Comparison of ENCODE assay signal across 1 cellular context in genomic region chr7:873367-874002, GRCh38.
TF ChIP-seq lines count a peak whose summit lies in the region.

No MANE protein-coding gene starts in this region.

TF ChIP-seq in K562, 482 proteins besides CTCF, POLR2A, EP300 and RAD21 (continued from another document and continues in another):
- TF ChIP-seq ZNF449 (CRISPR knock-in tag; IDR thresholded peaks at IDR 0.05) (no peak), TBP (optimal IDR thresholded peaks at IDR 0.05; ENCODE audit: low read depth, low read length) (peak; percentile 44), IRF2 (CRISPR knock-in tag; IDR thresholded peaks at IDR 0.05) (peak; percentile 74; the same call in 1 of the 2 replicates), CXXC5 (CRISPR knock-in tag; IDR thresholded peaks at IDR 0.05) (peak; percentile 84), ZNF507 (tag; conservative IDR thresholded peaks at IDR 0.05) (no peak), ZNF24 (IDR thresholded peaks at IDR 0.05) (peak; percentile 37; the same call in 1 of the 2 replicates), OTX1 (CRISPR knock-in tag; IDR thresholded peaks at IDR 0.05) (no peak), SREBF2 (CRISPR knock-in tag; IDR thresholded peaks at IDR 0.05) (no peak), BHLHE40 (IDR thresholded peaks at IDR 0.05; ENCODE audit: low read length) (peak; percentile 91), ZBTB7A (IDR thresholded peaks at IDR 0.05; ENCODE audit: borderline replicate concordance, control insufficient read depth, low read depth, low read length) (peak; percentile 33; the same call in 1 of the 2 replicates), ZFP30 (CRISPR knock-in tag; IDR thresholded peaks at IDR 0.05; ENCODE audit: borderline replicate concordance) (no peak), MCM5 (IDR thresholded peaks at IDR 0.05; ENCODE audit: low read depth) (no peak), GMEB1 (CRISPR knock-in tag; IDR thresholded peaks at IDR 0.05) (no peak), PREB (CRISPR knock-in tag; IDR thresholded peaks at IDR 0.05) (no peak), ZC3H11A (IDR thresholded peaks at IDR 0.05; ENCODE audit: low read depth, low read length) (no peak), PHF8 (IDR thresholded peaks at IDR 0.05; ENCODE audit: borderline replicate concordance, low read length) (no peak), CLOCK (CRISPR knock-in tag; IDR thresholded peaks at IDR 0.05; ENCODE audit: borderline replicate concordance) (peak; percentile 71; the same call in 1 of the 2 replicates), ZNF174 (CRISPR knock-in tag; IDR thresholded peaks at IDR 0.05) (no peak), ZNF280A (IDR thresholded peaks at IDR 0.05; ENCODE audit: low read depth, partially characterized antibody) (no peak), PCBP1 (IDR thresholded peaks at IDR 0.05; ENCODE audit: low read depth, low read length, poor library complexity, severe bottlenecking) (no peak), PATZ1 (CRISPR knock-in tag; IDR thresholded peaks at IDR 0.05; ENCODE audit: borderline replicate concordance) (no peak), ZNF41 (CRISPR knock-in tag; conservative IDR thresholded peaks at IDR 0.05) (no peak), ATF2 (CRISPR knock-in tag; IDR thresholded peaks at IDR 0.05) (no peak), NONO (IDR thresholded peaks at IDR 0.05; ENCODE audit: low read depth in 2 of 2, low read length in 1 of 2) (no peak), PCBP2 (IDR thresholded peaks at IDR 0.05; ENCODE audit: low read depth, low read length, poor library complexity, severe bottlenecking) (no peak), PPARD (CRISPR knock-in tag; IDR thresholded peaks at IDR 0.05) (no peak), SAP30 (IDR thresholded peaks at IDR 0.05; ENCODE audit: borderline replicate concordance, insufficient read depth, low read depth, low read length, poor library complexity, severe bottlenecking) (peak; percentile 71), RBM34 (IDR thresholded peaks at IDR 0.05; ENCODE audit: borderline replicate concordance, insufficient read depth, low read length) (no peak), TOE1 (IDR thresholded peaks at IDR 0.05; ENCODE audit: borderline replicate concordance) (peak; percentile 64; the same call in 1 of the 2 replicates), TOE1 (CRISPR knock-in tag; IDR thresholded peaks at IDR 0.05; ENCODE audit: borderline replicate concordance, low read depth) (peak; percentile 99), AFF4 (CRISPR knock-in tag; IDR thresholded peaks at IDR 0.05) (peak; percentile 97), ZNF140 (CRISPR knock-in tag; IDR thresholded peaks at IDR 0.05) (no peak), NFYB (IDR thresholded peaks at IDR 0.05; ENCODE audit: extremely low read depth, insufficient read length) (no peak), ZNF184 (CRISPR knock-in tag; IDR thresholded peaks at IDR 0.05) (no peak), FOXK1 (CRISPR knock-in tag; IDR thresholded peaks at IDR 0.05; ENCODE audit: borderline replicate concordance) (peak; percentile 99), ZNF717 (CRISPR knock-in tag; IDR thresholded peaks at IDR 0.05) (no peak), ZNF239 (CRISPR knock-in tag; IDR thresholded peaks at IDR 0.05) (no peak), CBX1 (IDR thresholded peaks at IDR 0.05; ENCODE audit: low read depth) (no peak), SMARCA4 (IDR thresholded peaks at IDR 0.05) (no peak), POLR2AphosphoS2 (IDR thresholded peaks at IDR 0.05; ENCODE audit: low read length) (no peak), SIN3A (IDR thresholded peaks at IDR 0.05; ENCODE audit: borderline replicate concordance in 2 of 2, control insufficient read depth in 1 of 2, low read depth in 2 of 2, low read length in 2 of 2) (peak in 1 of 2 experiments; percentile 91; a peak in 1 of 4 replicates), HMBOX1 (IDR thresholded peaks at IDR 0.05) (no peak), TFAP4 (CRISPR knock-in tag; IDR thresholded peaks at IDR 0.05; ENCODE audit: borderline replicate concordance) (peak; percentile 96), FOXO4 (CRISPR knock-in tag; IDR thresholded peaks at IDR 0.05) (no peak), ARID2 (IDR thresholded peaks at IDR 0.05) (no peak)
